In genomic region chr1:154083035-154083434, GRCh38 we compare ENCODE assay signal across 5 cellular contexts.
DNase-seq lines count a peak whose midpoint lies in the region; ATAC-seq, FAIRE-seq and TF ChIP-seq lines count a peak whose summit lies in the region.
"Not testable (repeated sequence)": the region's sequence is repeated elsewhere in the genome, so short reads cannot be mapped to it uniquely, and the experiment has no call there.

No MANE protein-coding gene starts in this region.

- WGBS in K562 (ENCODE audit: insufficient coverage, low coverage, missing lambda C conversion rate): 4% methylated on average over 6 of the region's 6 CpGs
- WGBS in HepG2 (ENCODE audit: low lambda C conversion rate): 46% methylated on average over 6 of the region's 6 CpGs

- H3K9me3 ChIP-seq in BE2C; K562 (replicated peaks; ENCODE audit: control insufficient read depth, insufficient read depth, low read depth, low read length); HepG2 (ENCODE audit: low read length): not testable (repeated sequence)

- POLR2A ChIA-PET in WTC11 (lab: Charles Lee); HepG2 (lab: Yijun Ruan, JAX): not testable (repeated sequence)
- POLR2A ChIA-PET in K562 (lab: Yijun Ruan, JAX): interaction anchor here (1.8 kb wide), 1 partner anchor 93 kb away, joined by 8 read pairs; the partner anchor contains the start of gene RPS27

- not testable (repeated sequence) for TF ChIP-seq POLR2A in K562 (conservative IDR thresholded peaks at IDR 0.05); HepG2 (IDR thresholded peaks at IDR 0.05; ENCODE audit: insufficient read depth in 1 of 2, low read depth in 2 of 2, low read length in 2 of 2)

- not testable (repeated sequence) for H3K27me3 Mint-ChIP-seq in WTC11 (ENCODE audit: low read depth)

- not testable (repeated sequence) for ATAC-seq in WTC11, K562, HepG2

- not testable (repeated sequence) for H3K36me3 Mint-ChIP-seq in WTC11

- not testable (repeated sequence) for H3K4me3 Mint-ChIP-seq in WTC11

- not testable (repeated sequence) for TF ChIP-seq RAD21 in K562 (CRISPR knock-in tag; conservative IDR thresholded peaks at IDR 0.05 in 1 of 2, IDR thresholded peaks at IDR 0.05 in 1 of 2); HepG2 (CRISPR knock-in tag; IDR thresholded peaks at IDR 0.05)

- not testable (repeated sequence) for BruUV-seq in K562 (replicated peaks; lab: Mats Ljungman, UMichigan); HepG2 (replicated peaks; lab: Mats Ljungman, UMichigan)

- not testable (repeated sequence) for H4K20me1 ChIP-seq in K562 (replicated peaks; ENCODE audit: control insufficient read depth, insufficient read depth, low read length); HepG2 (ENCODE audit: insufficient read depth, low read length)

- not testable (repeated sequence) for TF ChIP-seq EP300 in K562 (IDR thresholded peaks at IDR 0.05; ENCODE audit: low read length); HepG2 (IDR thresholded peaks at IDR 0.05; ENCODE audit: low read depth in 2 of 2, low read length in 2 of 2); HepG2 (CRISPR knock-in tag; IDR thresholded peaks at IDR 0.05; ENCODE audit: borderline replicate concordance)

- peak overlapping the region; percentile 74; the same call in 1 of the 2 replicates for H2AFZ ChIP-seq in K562 (ENCODE audit: low read depth, low read length)
- H2AFZ ChIP-seq in HepG2 (ENCODE audit: low read length): not testable (repeated sequence)

- H3K4me2 ChIP-seq in K562 (ENCODE audit: insufficient read depth, low read length); HepG2 (ENCODE audit: low read depth, low read length): not testable (repeated sequence)

- not testable (repeated sequence) for H3K27ac ChIP-seq in K562 (ENCODE audit: extremely low read depth, low read depth, low read length); HepG2 (ENCODE audit: extremely low read length, insufficient read depth, low read length)

- not testable (repeated sequence) for H3K27me3 ChIP-seq in BE2C; K562 (ENCODE audit: control insufficient read depth in 2 of 2, insufficient read depth in 2 of 2, low read length in 2 of 2); HepG2 (ENCODE audit: control insufficient read depth in 1 of 2, insufficient read depth in 2 of 2, low read length in 2 of 2)

- not testable (repeated sequence) for H3K9ac ChIP-seq in K562 (ENCODE audit: insufficient read depth in 1 of 2, low read depth in 2 of 2, low read length in 2 of 2); HepG2 (ENCODE audit: insufficient read depth, low read depth, low read length)

- not testable (repeated sequence) for H3K9me1 ChIP-seq in K562 (ENCODE audit: control insufficient read depth, insufficient read depth, low read length)

- H3K36me3 ChIP-seq in BE2C; K562 (ENCODE audit: control insufficient read depth, insufficient read depth, low read length); HepG2 (replicated peaks in 1 of 2; ENCODE audit: control insufficient read depth in 1 of 2, insufficient read depth in 2 of 2, low read length in 2 of 2): not testable (repeated sequence)

- H3K4me3 ChIP-seq in BE2C (ENCODE audit: low read depth, low read length); K562; HepG2 (replicated peaks in 1 of 3; ENCODE audit: insufficient read depth in 1 of 3, low read depth in 2 of 3, low read length in 3 of 3): not testable (repeated sequence)

- DNase-seq in BE2C: peak; percentile 16
- peak; percentile 33 for DNase-seq in OCI-M1 (lab: John Stamatoyannopoulos, UW)
- DNase-seq in WTC11 (ENCODE audit: low spot score); K562 (ENCODE audit: extremely low read depth in 1 of 4, low spot score in 3 of 4); HepG2 (ENCODE audit: low spot score): not testable (repeated sequence)

- not testable (repeated sequence) for H3K27ac Mint-ChIP-seq in WTC11

- FAIRE-seq in K562 (lab: Jason Lieb, UNC); HepG2 (lab: Jason Lieb, UNC): not testable (repeated sequence)

- H3K4me1 ChIP-seq in BE2C; K562 (replicated peaks in 1 of 2; ENCODE audit: control insufficient read depth in 2 of 2, insufficient read depth in 2 of 2, low read length in 2 of 2); HepG2 (ENCODE audit: insufficient read depth, low read length): not testable (repeated sequence)

- not testable (repeated sequence) for H3K79me2 ChIP-seq in K562 (ENCODE audit: control insufficient read depth, insufficient read depth, low read length); HepG2 (ENCODE audit: insufficient read depth, low read length)

- not testable (repeated sequence) for H3K4me1 Mint-ChIP-seq in WTC11

- CTCF ChIA-PET in WTC11 (lab: Charles Lee): interaction anchor here (0.6 kb wide), 1 partner anchor 31 kb away, joined by 3 read pairs; no protein-coding TSS in a partner anchor
- CTCF ChIA-PET in K562 (lab: Yijun Ruan, JAX; ENCODE audit: low intra/inter-chr PET ratio); HepG2 (lab: Yijun Ruan, JAX; ENCODE audit: low intra/inter-chr PET ratio, low total read pairs): not testable (repeated sequence)

- intact Hi-C loops in K562 (cut with micrococcal nuclease); HepG2 (cut with micrococcal nuclease; ENCODE audit: unreplicated experiment): not testable (repeated sequence)

- not testable (repeated sequence) for TF ChIP-seq CTCF in BE2C (IDR thresholded peaks at IDR 0.05; ENCODE audit: low read depth, low read length); WTC11 (IDR thresholded peaks at IDR 0.05); K562 (IDR thresholded peaks at IDR 0.05 in 2 of 3, conservative IDR thresholded peaks at IDR 0.05 in 1 of 3; ENCODE audit: insufficient read depth in 2 of 3, low read depth in 1 of 3, low read length in 3 of 3); HepG2 (CRISPR knock-in tag; IDR thresholded peaks at IDR 0.05)

- in situ Hi-C loops in K562 (cut with MboI); HepG2 (cut with HindIII; ENCODE audit: extremely low pct_ligation_motif_present, low pct_unique_long_range_greater_than_20kb): not testable (repeated sequence)

- H3K9me3 Mint-ChIP-seq in WTC11: peaks cover 48% of the 10 kb centered on the region

TF ChIP-seq in WTC11, 78 proteins besides CTCF, POLR2A, EP300 and RAD21:
- peak; percentile 50 for TF ChIP-seq NFYB (CRISPR knock-in tag; conservative IDR thresholded peaks at IDR 0.05; ENCODE audit: low read depth)

TF ChIP-seq in K562, 482 proteins besides CTCF, POLR2A, EP300 and RAD21:
- TF ChIP-seq MEIS2 (IDR thresholded peaks at IDR 0.05; ENCODE audit: partially characterized antibody): peak; percentile 11
- TF ChIP-seq NFYB (IDR thresholded peaks at IDR 0.05; ENCODE audit: extremely low read depth, insufficient read length): peak; percentile 85
- TF ChIP-seq MAFG (tag; conservative IDR thresholded peaks at IDR 0.05): peak; percentile 37; the same call in 1 of the 2 replicates
- peak; percentile 75 for TF ChIP-seq C11orf30 (IDR thresholded peaks at IDR 0.05; ENCODE audit: low read depth)
- peak; percentile 47; the same call in 1 of the 2 replicates for TF ChIP-seq CC2D1A (IDR thresholded peaks at IDR 0.05)
- peak; percentile 37 for TF ChIP-seq ASH1L (IDR thresholded peaks at IDR 0.05; ENCODE audit: borderline replicate concordance, low read depth, partially characterized antibody)
- peak; percentile 89 for TF ChIP-seq ZNF316 (IDR thresholded peaks at IDR 0.05)
- peak; percentile 53 for TF ChIP-seq RBM25 (IDR thresholded peaks at IDR 0.05; ENCODE audit: low read depth, low read length, severe bottlenecking)

TF ChIP-seq in HepG2, 621 proteins besides CTCF, POLR2A, EP300 and RAD21:
- TF ChIP-seq MAFF (IDR thresholded peaks at IDR 0.05; ENCODE audit: low read depth, low read length) (peak; percentile 57; the same call in 1 of the 2 replicates), NFYB (CRISPR knock-in tag; IDR thresholded peaks at IDR 0.05) (peak; percentile 61), MAFK (conservative IDR thresholded peaks at IDR 0.05 in 1 of 2, IDR thresholded peaks at IDR 0.05 in 1 of 2; ENCODE audit: low read length in 2 of 2) (peak; percentile 31 to 66; a peak in 3 of 4 replicates)
